In genomic region chr1:155082301-155082940, GRCh38 we compare ENCODE assay signal across 10 cellular contexts. TPM values are rescaled to one million over a fixed set of nuclear protein-coding genes. Genes with fewer than 3 reads are reported as not detected.
DNase-seq lines count a peak whose midpoint lies in the region; ATAC-seq and TF ChIP-seq lines count a peak whose summit lies in the region.
"Had no signal": no experiment of that assay in that cellular context is flagged by ENCODE, and none has a peak within 500 bp of the region (broad histone marks: within the 10 kb centered on the region; RNA-seq: fewer than 3 reads in every experiment).

No MANE protein-coding gene starts in this region.

- H3K4me1 ChIP-seq in BE2C, result peaks cover 15% of the 10 kb centered on the region

- no peak overlapping the region for H3K4me3 ChIP-seq in BE2C (ENCODE audit: low read depth, low read length)

- ATAC-seq in stimulated activated memory B cell treated with anti-CD40 and anti-IgM and Interleukin-4, amounts not matched to agents 10 μg/mL and 1 μg/mL and 100 μg/mL, for 72 hours, result no peak
- ATAC-seq in GM18867 (IDR thresholded peaks at IDR 0.05; ENCODE audit: unreplicated experiment), result no peak

- H3K36me3 Mint-ChIP-seq in activated CD4-positive, alpha-beta memory T cell treated with anti-CD3 and anti-CD28 coated beads for 36 hours, result no peaks in the 10 kb centered on the region
- no peaks in the 10 kb centered on the region for H3K36me3 Mint-ChIP-seq in activated CD4-positive, alpha-beta memory T cell treated with anti-CD3 and anti-CD28 coated beads, Interleukin-2, amount 10 ng/mL, durations not matched to agents 7 days and 5 days (ENCODE audit: low read depth)
- H3K36me3 Mint-ChIP-seq in stimulated activated memory B cell treated with anti-CD40 and anti-IgM and Interleukin-4, amounts not matched to agents 10 μg/mL and 1 μg/mL and 100 μg/mL, for 72 hours, result no peaks in the 10 kb centered on the region

- peaks cover 44% of the 10 kb centered on the region for H3K4me1 Mint-ChIP-seq in activated CD4-positive, alpha-beta memory T cell treated with anti-CD3 and anti-CD28 coated beads for 36 hours (ENCODE audit: low read depth)
- peaks cover 60% of the 10 kb centered on the region for H3K4me1 Mint-ChIP-seq in activated CD4-positive, alpha-beta memory T cell treated with anti-CD3 and anti-CD28 coated beads, Interleukin-2, amount 10 ng/mL, durations not matched to agents 7 days and 5 days
- peaks cover 66% of the 10 kb centered on the region for H3K4me1 Mint-ChIP-seq in stimulated activated memory B cell treated with anti-CD40 and anti-IgM and Interleukin-4, amounts not matched to agents 10 μg/mL and 1 μg/mL and 100 μg/mL, for 72 hours

- TF ChIP-seq CTCF in BE2C (IDR thresholded peaks at IDR 0.05; ENCODE audit: low read depth, low read length), result no peak

- H3K27me3 ChIP-seq in BE2C, result peaks cover 42% of the 10 kb centered on the region

- CTCF ChIA-PET in activated CD4-positive, alpha-beta memory T cell treated with anti-CD3 and anti-CD28 coated beads for 36 hours (lab: Charles Lee), result interaction anchor here (1.0 to 4.7 kb wide), 6 partner anchors 9 to 90 kb away, joined by 3 to 125 read pairs (median 4); partner anchors contain the start of genes EFNA4 and KRTCAP2
- CTCF ChIA-PET in activated CD4-positive, alpha-beta memory T cell treated with anti-CD3 and anti-CD28 coated beads, Interleukin-2, amount 10 ng/mL, durations not matched to agents 7 days and 5 days (lab: Charles Lee), result interaction anchor here (1.2 kb wide), 1 partner anchor 11 kb away, joined by 3 read pairs; no protein-coding TSS in a partner anchor

- H3K27me3 Mint-ChIP-seq in activated CD4-positive, alpha-beta memory T cell treated with anti-CD3 and anti-CD28 coated beads for 36 hours, result peaks cover 40% of the 10 kb centered on the region
- H3K27me3 Mint-ChIP-seq in activated CD4-positive, alpha-beta memory T cell treated with anti-CD3 and anti-CD28 coated beads, Interleukin-2, amount 10 ng/mL, durations not matched to agents 7 days and 5 days, result peaks cover 56% of the 10 kb centered on the region
- peaks cover 47% of the 10 kb centered on the region for H3K27me3 Mint-ChIP-seq in stimulated activated memory B cell treated with anti-CD40 and anti-IgM and Interleukin-4, amounts not matched to agents 10 μg/mL and 1 μg/mL and 100 μg/mL, for 72 hours

- H3K9me3 Mint-ChIP-seq in activated CD4-positive, alpha-beta memory T cell treated with anti-CD3 and anti-CD28 coated beads for 36 hours, result no peaks in the 10 kb centered on the region
- no peaks in the 10 kb centered on the region for H3K9me3 Mint-ChIP-seq in activated CD4-positive, alpha-beta memory T cell treated with anti-CD3 and anti-CD28 coated beads, Interleukin-2, amount 10 ng/mL, durations not matched to agents 7 days and 5 days
- H3K9me3 Mint-ChIP-seq in stimulated activated memory B cell treated with anti-CD40 and anti-IgM and Interleukin-4, amounts not matched to agents 10 μg/mL and 1 μg/mL and 100 μg/mL, for 72 hours, result no peaks in the 10 kb centered on the region

- H3K9me3 ChIP-seq in BE2C, result no peaks in the 10 kb centered on the region

- peak; percentile 46 for DNase-seq in activated CD4-positive, alpha-beta memory T cell treated with anti-CD3 and anti-CD28 coated beads for 36 hours
- no peak for DNase-seq in activated CD4-positive, alpha-beta memory T cell treated with anti-CD3 and anti-CD28 coated beads, Interleukin-2, amount 10 ng/mL, durations not matched to agents 7 days and 5 days
- DNase-seq in SW480 (ENCODE audit: low spot score) (peak; percentile 71), head of caudate nucleus (peak in 23 of 42 donors; percentile 31 to 78 (median 54)), EL (no peak), BE2C (no peak)
- DNase-seq: DND-41, NCI-H446 treated with DMSO at 0.1 percent for 48 hours had no signal

- peak overlapping the region; percentile 16 for H3K4me3 Mint-ChIP-seq in activated CD4-positive, alpha-beta memory T cell treated with anti-CD3 and anti-CD28 coated beads for 36 hours
- H3K4me3 Mint-ChIP-seq in activated CD4-positive, alpha-beta memory T cell treated with anti-CD3 and anti-CD28 coated beads, Interleukin-2, amount 10 ng/mL, durations not matched to agents 7 days and 5 days, result no peak overlapping the region
- H3K4me3 Mint-ChIP-seq in stimulated activated memory B cell treated with anti-CD40 and anti-IgM and Interleukin-4, amounts not matched to agents 10 μg/mL and 1 μg/mL and 100 μg/mL, for 72 hours, result peak overlapping the region; percentile 65

- H3K36me3 ChIP-seq in BE2C, result no peaks in the 10 kb centered on the region

- intact Hi-C loops in activated CD4-positive, alpha-beta memory T cell treated with anti-CD3 and anti-CD28 coated beads for 36 hours (cut with micrococcal nuclease), result no loop called here
- intact Hi-C loops in head of caudate nucleus (cut with DNase I), result no loop called here

- no peak overlapping the region for H3K27ac Mint-ChIP-seq in activated CD4-positive, alpha-beta memory T cell treated with anti-CD3 and anti-CD28 coated beads for 36 hours
- no peak overlapping the region for H3K27ac Mint-ChIP-seq in activated CD4-positive, alpha-beta memory T cell treated with anti-CD3 and anti-CD28 coated beads, Interleukin-2, amount 10 ng/mL, durations not matched to agents 7 days and 5 days
- H3K27ac Mint-ChIP-seq in stimulated activated memory B cell treated with anti-CD40 and anti-IgM and Interleukin-4, amounts not matched to agents 10 μg/mL and 1 μg/mL and 100 μg/mL, for 72 hours, result no peak overlapping the region

- POLR2A ChIA-PET in activated CD4-positive, alpha-beta memory T cell treated with anti-CD3 and anti-CD28 coated beads for 36 hours (lab: Charles Lee), result no interaction called here
- POLR2A ChIA-PET in activated CD4-positive, alpha-beta memory T cell treated with anti-CD3 and anti-CD28 coated beads, Interleukin-2, amount 10 ng/mL, durations not matched to agents 7 days and 5 days (lab: Charles Lee), result no interaction called here

RNA-seq across cellular contexts. Expression of gene EFNA3, which starts 3.8 kb away (rescaled TPM):
- total RNA-seq in activated CD4-positive, alpha-beta memory T cell treated with anti-CD3 and anti-CD28 coated beads for 36 hours, result 1 to 10 TPM; 2.4 to 2.6 TPM
- 1 to 10 TPM; 3.9 to 4.9 TPM for total RNA-seq in activated CD4-positive, alpha-beta memory T cell treated with anti-CD3 and anti-CD28 coated beads, Interleukin-2, amount 10 ng/mL, durations not matched to agents 7 days and 5 days
- 13.2 TPM for polyA plus RNA-seq in BE2C (2012; ENCODE audit: insufficient read depth, insufficient read length, low read depth)

RNA-seq across cellular contexts. Expression of gene EFNA4, which starts 18.9 kb away (rescaled TPM):
- total RNA-seq in activated CD4-positive, alpha-beta memory T cell treated with anti-CD3 and anti-CD28 coated beads for 36 hours, result 1 to 10 TPM; 5.0 to 6.1 TPM
- 1 to 10 TPM; 6.6 to 8.5 TPM for total RNA-seq in activated CD4-positive, alpha-beta memory T cell treated with anti-CD3 and anti-CD28 coated beads, Interleukin-2, amount 10 ng/mL, durations not matched to agents 7 days and 5 days
- polyA plus RNA-seq in BE2C (2012; ENCODE audit: insufficient read depth, insufficient read length, low read depth), result not detected

RNA-seq across cellular contexts. Expression of gene ADAM15, which starts 31.3 kb away (rescaled TPM):
- 10 to 100 TPM; 54.3 to 60.5 TPM for total RNA-seq in activated CD4-positive, alpha-beta memory T cell treated with anti-CD3 and anti-CD28 coated beads for 36 hours
- 10 to 100 TPM; 73.9 to 76.4 TPM for total RNA-seq in activated CD4-positive, alpha-beta memory T cell treated with anti-CD3 and anti-CD28 coated beads, Interleukin-2, amount 10 ng/mL, durations not matched to agents 7 days and 5 days
- polyA plus RNA-seq in BE2C (2012; ENCODE audit: insufficient read depth, insufficient read length, low read depth), result 95.5 TPM

RNA-seq across cellular contexts. Expression of gene EFNA1, which starts 45.3 kb away (rescaled TPM):
- under 1 TPM in 1 of 2 experiments, not detected in 1; 0.24 TPM for total RNA-seq in activated CD4-positive, alpha-beta memory T cell treated with anti-CD3 and anti-CD28 coated beads for 36 hours
- not detected for total RNA-seq in activated CD4-positive, alpha-beta memory T cell treated with anti-CD3 and anti-CD28 coated beads, Interleukin-2, amount 10 ng/mL, durations not matched to agents 7 days and 5 days
- polyA plus RNA-seq in BE2C (2012; ENCODE audit: insufficient read depth, insufficient read length, low read depth), result 6.7 TPM

RNA-seq across cellular contexts. Expression of gene DCST1, which starts 48.8 kb away (rescaled TPM):
- total RNA-seq in activated CD4-positive, alpha-beta memory T cell treated with anti-CD3 and anti-CD28 coated beads for 36 hours, result under 1 TPM in 1 of 2 experiments, not detected in 1; 0.14 TPM
- total RNA-seq in activated CD4-positive, alpha-beta memory T cell treated with anti-CD3 and anti-CD28 coated beads, Interleukin-2, amount 10 ng/mL, durations not matched to agents 7 days and 5 days, result not detected
- not detected for polyA plus RNA-seq in BE2C (2012; ENCODE audit: insufficient read depth, insufficient read length, low read depth)

Comparison
In these comparisons a context has a peak if more than half of its experiments do, and no peak if none do; other contexts are left out.
1. DNase-seq: peak in activated CD4-positive, alpha-beta memory T cell treated with anti-CD3 and anti-CD28 coated beads for 36 hours (single experiment), SW480 (single experiment) and head of caudate nucleus (23 of 42); none in activated CD4-positive, alpha-beta memory T cell treated with anti-CD3 and anti-CD28 coated beads, Interleukin-2, amount 10 ng/mL, durations not matched to agents 7 days and 5 days (single experiment), EL (single experiment) and BE2C (single experiment).